17 cellular contexts compared by ENCODE assay signal in genomic region chr3:157336252-157337009, GRCh38.
DNase-seq lines count a peak whose midpoint lies in the region; ATAC-seq and TF ChIP-seq lines count a peak whose summit lies in the region.
"Had no signal": no experiment of that assay in that cellular context is flagged by ENCODE, and none has a peak within 500 bp of the region (broad histone marks: within the 10 kb centered on the region; RNA-seq: fewer than 3 reads in every experiment).

No MANE protein-coding gene starts in this region.

- peak overlapping the region; percentile 92 for H3K27ac ChIP-seq in ectodermal cell (ENCODE audit: insufficient read depth, low read depth, low read length, poor library complexity, severe bottlenecking)
- H3K27ac ChIP-seq: ascending aorta, stomach, transverse colon had no signal

- no peaks in the 10 kb centered on the region for H3K36me3 ChIP-seq in ectodermal cell (ENCODE audit: control insufficient read depth, insufficient read depth, low read length)
- H3K36me3 ChIP-seq: ascending aorta, stomach, transverse colon had no signal

- no peak for TF ChIP-seq CTCF in neural crest cell (conservative IDR thresholded peaks at IDR 0.05)

- peak overlapping the region; percentile 12 for H3K4me3 Mint-ChIP-seq in neural crest cell
- H3K4me3 Mint-ChIP-seq: activated naive CD4-positive, alpha-beta T cell treated with anti-CD3 and anti-CD28 coated beads, Interleukin-2, amount 50 U/mL, for 24 hours; CD8-positive, alpha-beta memory T cell had no signal

- peaks cover 7% of the 10 kb centered on the region for H3K9me3 Mint-ChIP-seq in neural crest cell
- H3K9me3 Mint-ChIP-seq: activated naive CD4-positive, alpha-beta T cell treated with anti-CD3 and anti-CD28 coated beads, Interleukin-2, amount 50 U/mL, for 24 hours had no signal

- H3K4me1 Mint-ChIP-seq in neural crest cell, result peaks cover 44% of the 10 kb centered on the region
- H3K4me1 Mint-ChIP-seq: activated naive CD4-positive, alpha-beta T cell treated with anti-CD3 and anti-CD28 coated beads, Interleukin-2, amount 50 U/mL, for 24 hours; CD8-positive, alpha-beta memory T cell had no signal

- H3K36me3 Mint-ChIP-seq in neural crest cell (ENCODE audit: low read depth), result peaks cover 9% of the 10 kb centered on the region
- H3K36me3 Mint-ChIP-seq: activated naive CD4-positive, alpha-beta T cell treated with anti-CD3 and anti-CD28 coated beads, Interleukin-2, amount 50 U/mL, for 24 hours; CD8-positive, alpha-beta memory T cell had no signal

- no peaks in the 10 kb centered on the region for H3K27me3 Mint-ChIP-seq in neural crest cell (ENCODE audit: low read depth)
- H3K27me3 Mint-ChIP-seq: activated naive CD4-positive, alpha-beta T cell treated with anti-CD3 and anti-CD28 coated beads, Interleukin-2, amount 50 U/mL, for 24 hours; CD8-positive, alpha-beta memory T cell had no signal

- WGBS in ectodermal cell, 2 experiments, result 95 to 100% methylated on average over 1 of the region's 4 CpGs

- ATAC-seq in HG02642 (IDR thresholded peaks at IDR 0.05; ENCODE audit: poor library complexity, unreplicated experiment), result no peak
- ATAC-seq in HG03460 (IDR thresholded peaks at IDR 0.05; ENCODE audit: unreplicated experiment), result no peak
- ATAC-seq in HG03442 (IDR thresholded peaks at IDR 0.05; ENCODE audit: unreplicated experiment), result no peak
- ATAC-seq: left cardiac atrium had no signal

- no peaks in the 10 kb centered on the region for H3K27me3 ChIP-seq in ectodermal cell (ENCODE audit: control insufficient read depth, insufficient read depth, low read length, poor library complexity, severe bottlenecking)
- H3K27me3 ChIP-seq: ascending aorta, stomach, transverse colon had no signal

- H3K4me1 ChIP-seq in ectodermal cell (ENCODE audit: control insufficient read depth, insufficient read depth, low read length), result peaks cover 18% of the 10 kb centered on the region
- H3K4me1 ChIP-seq: ascending aorta, stomach, transverse colon had no signal

- no peak overlapping the region for H3K4me3 ChIP-seq in ectodermal cell (ENCODE audit: insufficient read depth, low read depth, low read length)
- H3K4me3 ChIP-seq: ascending aorta, stomach, transverse colon had no signal

- H3K27ac Mint-ChIP-seq in neural crest cell (ENCODE audit: unreplicated experiment), result peak overlapping the region; percentile 95
- H3K27ac Mint-ChIP-seq: activated naive CD4-positive, alpha-beta T cell treated with anti-CD3 and anti-CD28 coated beads, Interleukin-2, amount 50 U/mL, for 24 hours had no signal

- no peaks in the 10 kb centered on the region for H3K9me3 ChIP-seq in ectodermal cell (ENCODE audit: control insufficient read depth, low read length)
- H3K9me3 ChIP-seq: ascending aorta, transverse colon had no signal

- DNase-seq in Daoy (ENCODE audit: low read depth) (peak; percentile 32), M059J (ENCODE audit: low read depth) (peak; percentile 66), neural crest cell (ENCODE audit: low read depth, low spot score) (no peak), inferior parietal cortex (ENCODE audit: extremely low spot score) (no peak)
- DNase-seq: activated CD4-positive, alpha-beta T cell treated with anti-CD3 and anti-CD28 coated beads for 4 hours; CD8-positive, alpha-beta memory T cell; effector CD8-positive, alpha-beta T cell; left cardiac atrium; NCI-H524 treated with DMSO at 0.1 percent for 48 hours; stomach; transverse colon had no signal

Comparison
In these comparisons a context has a peak if more than half of its experiments do, and no peak if none do; other contexts are left out.
1. DNase-seq: peak in Daoy (single experiment) and M059J (single experiment); none in neural crest cell (single experiment) and inferior parietal cortex (single experiment).